ENCODE assay signal across 1 cellular context in the genomic region with DNA sequence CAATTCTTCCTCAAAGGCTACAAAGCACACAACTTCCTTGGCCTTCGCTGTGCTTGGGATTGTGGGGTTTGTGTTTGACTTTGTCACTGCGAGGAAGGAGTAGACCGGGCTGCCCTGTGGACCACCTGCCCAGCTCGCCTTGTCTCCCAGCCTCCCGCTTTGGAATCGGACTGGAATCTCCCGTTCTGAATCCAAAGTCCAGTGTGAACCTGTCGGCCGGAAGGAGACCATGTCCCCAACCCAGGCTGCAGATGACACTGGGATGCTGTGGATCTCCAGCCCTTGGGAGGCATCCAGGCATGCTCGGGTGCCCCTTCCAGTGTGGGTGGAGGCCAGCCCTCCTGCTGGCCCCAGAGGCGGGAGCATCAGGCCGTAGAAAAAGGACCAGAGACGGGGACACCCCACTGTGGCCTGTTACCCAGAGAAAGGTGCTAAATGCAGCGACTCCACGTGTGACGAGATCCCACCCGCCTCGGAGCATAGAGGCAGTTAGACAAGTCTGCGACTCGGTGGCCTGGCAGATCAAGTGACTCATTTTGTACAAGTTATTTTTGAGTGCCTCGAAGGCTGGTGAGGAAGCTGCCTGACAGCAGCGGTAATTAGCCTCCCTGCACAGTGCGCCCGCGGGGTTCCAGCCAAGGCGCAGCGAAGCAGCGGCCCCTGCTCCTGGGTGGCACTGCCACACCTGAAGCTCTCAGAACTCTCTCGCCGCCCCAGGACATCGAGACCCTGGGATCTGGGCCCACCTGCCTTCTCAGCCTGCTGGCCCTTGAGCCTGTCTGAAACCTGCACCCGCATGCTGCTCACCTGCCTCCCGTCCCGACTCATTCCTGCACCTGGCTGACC.
TF ChIP-seq lines count a peak whose summit lies in the region.

No MANE protein-coding gene starts in this region.

TF ChIP-seq in HepG2, 621 proteins besides CTCF, POLR2A, EP300 and RAD21 (continued from another document and continues in another):
- TF ChIP-seq PATZ1 (CRISPR knock-in tag; IDR thresholded peaks at IDR 0.05), result 0 out of 2 replicates have a peak, but pooled peaks have one; percentile 40
- TF ChIP-seq, protein P1, sequence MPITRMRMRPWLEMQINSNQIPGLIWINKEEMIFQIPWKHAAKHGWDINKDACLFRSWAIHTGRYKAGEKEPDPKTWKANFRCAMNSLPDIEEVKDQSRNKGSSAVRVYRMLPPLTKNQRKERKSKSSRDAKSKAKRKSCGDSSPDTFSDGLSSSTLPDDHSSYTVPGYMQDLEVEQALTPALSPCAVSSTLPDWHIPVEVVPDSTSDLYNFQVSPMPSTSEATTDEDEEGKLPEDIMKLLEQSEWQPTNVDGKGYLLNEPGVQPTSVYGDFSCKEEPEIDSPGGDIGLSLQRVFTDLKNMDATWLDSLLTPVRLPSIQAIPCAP (CRISPR knock-in tag; IDR thresholded peaks at IDR 0.05; ENCODE audit: low read depth), result no peak
- peak; percentile 35; the same call in 1 of the 2 replicates for TF ChIP-seq ZFY (CRISPR knock-in tag; IDR thresholded peaks at IDR 0.05)
- no peak for TF ChIP-seq NBN (conservative IDR thresholded peaks at IDR 0.05)
- TF ChIP-seq ZNF318 (CRISPR knock-in tag; IDR thresholded peaks at IDR 0.05), result no peak
- TF ChIP-seq ZNF235 (CRISPR knock-in tag; IDR thresholded peaks at IDR 0.05; ENCODE audit: borderline replicate concordance), result no peak
- peak; percentile 50 for TF ChIP-seq ZSCAN25 (CRISPR knock-in tag; IDR thresholded peaks at IDR 0.05)
- no peak for TF ChIP-seq FOXJ3 (CRISPR knock-in tag; IDR thresholded peaks at IDR 0.05; ENCODE audit: borderline replicate concordance)
- TF ChIP-seq SP5 (CRISPR knock-in tag; IDR thresholded peaks at IDR 0.05; ENCODE audit: borderline replicate concordance, low read depth), result no peak
- TF ChIP-seq ZNF234 (CRISPR knock-in tag; conservative IDR thresholded peaks at IDR 0.05), result no peak
- TF ChIP-seq HOXA7 (CRISPR knock-in tag; IDR thresholded peaks at IDR 0.05), result no peak
- TF ChIP-seq ZNF430 (CRISPR knock-in tag; IDR thresholded peaks at IDR 0.05), result 0 out of 2 replicates have a peak, but pooled peaks have one; percentile 35
- TF ChIP-seq, protein P2, sequence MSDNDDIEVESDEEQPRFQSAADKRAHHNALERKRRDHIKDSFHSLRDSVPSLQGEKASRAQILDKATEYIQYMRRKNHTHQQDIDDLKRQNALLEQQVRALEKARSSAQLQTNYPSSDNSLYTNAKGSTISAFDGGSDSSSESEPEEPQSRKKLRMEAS (IDR thresholded peaks at IDR 0.05), result no peak
- no peak for TF ChIP-seq ZC3H4 (CRISPR knock-in tag; IDR thresholded peaks at IDR 0.05; ENCODE audit: borderline replicate concordance)
- peak; percentile 40; the same call in 1 of the 2 replicates for TF ChIP-seq PITX1 (CRISPR knock-in tag; IDR thresholded peaks at IDR 0.05)
- no peak for TF ChIP-seq SIX1 (CRISPR knock-in tag; IDR thresholded peaks at IDR 0.05; ENCODE audit: borderline replicate concordance)
- no peak for TF ChIP-seq SMARCC2 (IDR thresholded peaks at IDR 0.05)
- TF ChIP-seq ARNT2 (CRISPR knock-in tag; IDR thresholded peaks at IDR 0.05; ENCODE audit: low read depth), result no peak
- no peak for TF ChIP-seq ZNF546 (CRISPR knock-in tag; conservative IDR thresholded peaks at IDR 0.05)
- no peak for TF ChIP-seq NFE2L2 (IDR thresholded peaks at IDR 0.05; ENCODE audit: low read length)
- TF ChIP-seq ERF (CRISPR knock-in tag; IDR thresholded peaks at IDR 0.05), result peak; percentile 62; the same call in 1 of the 2 replicates
- no peak for TF ChIP-seq NR1H2 (CRISPR knock-in tag; IDR thresholded peaks at IDR 0.05; ENCODE audit: borderline replicate concordance, low read depth)
- TF ChIP-seq TOE1 (CRISPR knock-in tag; IDR thresholded peaks at IDR 0.05), result no peak
- no peak for TF ChIP-seq ZNF282 (IDR thresholded peaks at IDR 0.05; ENCODE audit: partially characterized antibody)
- no peak for TF ChIP-seq ZNF468 (CRISPR knock-in tag; IDR thresholded peaks at IDR 0.05)
- TF ChIP-seq, protein P3, sequence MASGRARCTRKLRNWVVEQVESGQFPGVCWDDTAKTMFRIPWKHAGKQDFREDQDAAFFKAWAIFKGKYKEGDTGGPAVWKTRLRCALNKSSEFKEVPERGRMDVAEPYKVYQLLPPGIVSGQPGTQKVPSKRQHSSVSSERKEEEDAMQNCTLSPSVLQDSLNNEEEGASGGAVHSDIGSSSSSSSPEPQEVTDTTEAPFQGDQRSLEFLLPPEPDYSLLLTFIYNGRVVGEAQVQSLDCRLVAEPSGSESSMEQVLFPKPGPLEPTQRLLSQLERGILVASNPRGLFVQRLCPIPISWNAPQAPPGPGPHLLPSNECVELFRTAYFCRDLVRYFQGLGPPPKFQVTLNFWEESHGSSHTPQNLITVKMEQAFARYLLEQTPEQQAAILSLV (CRISPR knock-in tag; IDR thresholded peaks at IDR 0.05; ENCODE audit: borderline replicate concordance), result no peak
- TF ChIP-seq MYC (CRISPR knock-in tag; IDR thresholded peaks at IDR 0.05; ENCODE audit: borderline replicate concordance), result peak; percentile 56; the same call in 1 of the 2 replicates
- 0 out of 2 replicates have a peak, but pooled peaks have one; percentile 10 for TF ChIP-seq THAP11 (CRISPR knock-in tag; IDR thresholded peaks at IDR 0.05)
- 0 out of 2 replicates have a peak, but pooled peaks have one; percentile 42 for TF ChIP-seq ZNF317 (CRISPR knock-in tag; IDR thresholded peaks at IDR 0.05)
- TF ChIP-seq CCAR2 (optimal IDR thresholded peaks at IDR 0.05; ENCODE audit: low read depth, low read length), result no peak
- no peak for TF ChIP-seq ZNF256 (CRISPR knock-in tag; conservative IDR thresholded peaks at IDR 0.05)
- peak; percentile 52; the same call in 1 of the 2 replicates for TF ChIP-seq YEATS4 (CRISPR knock-in tag; IDR thresholded peaks at IDR 0.05; ENCODE audit: borderline replicate concordance)
- TF ChIP-seq, protein P4, sequence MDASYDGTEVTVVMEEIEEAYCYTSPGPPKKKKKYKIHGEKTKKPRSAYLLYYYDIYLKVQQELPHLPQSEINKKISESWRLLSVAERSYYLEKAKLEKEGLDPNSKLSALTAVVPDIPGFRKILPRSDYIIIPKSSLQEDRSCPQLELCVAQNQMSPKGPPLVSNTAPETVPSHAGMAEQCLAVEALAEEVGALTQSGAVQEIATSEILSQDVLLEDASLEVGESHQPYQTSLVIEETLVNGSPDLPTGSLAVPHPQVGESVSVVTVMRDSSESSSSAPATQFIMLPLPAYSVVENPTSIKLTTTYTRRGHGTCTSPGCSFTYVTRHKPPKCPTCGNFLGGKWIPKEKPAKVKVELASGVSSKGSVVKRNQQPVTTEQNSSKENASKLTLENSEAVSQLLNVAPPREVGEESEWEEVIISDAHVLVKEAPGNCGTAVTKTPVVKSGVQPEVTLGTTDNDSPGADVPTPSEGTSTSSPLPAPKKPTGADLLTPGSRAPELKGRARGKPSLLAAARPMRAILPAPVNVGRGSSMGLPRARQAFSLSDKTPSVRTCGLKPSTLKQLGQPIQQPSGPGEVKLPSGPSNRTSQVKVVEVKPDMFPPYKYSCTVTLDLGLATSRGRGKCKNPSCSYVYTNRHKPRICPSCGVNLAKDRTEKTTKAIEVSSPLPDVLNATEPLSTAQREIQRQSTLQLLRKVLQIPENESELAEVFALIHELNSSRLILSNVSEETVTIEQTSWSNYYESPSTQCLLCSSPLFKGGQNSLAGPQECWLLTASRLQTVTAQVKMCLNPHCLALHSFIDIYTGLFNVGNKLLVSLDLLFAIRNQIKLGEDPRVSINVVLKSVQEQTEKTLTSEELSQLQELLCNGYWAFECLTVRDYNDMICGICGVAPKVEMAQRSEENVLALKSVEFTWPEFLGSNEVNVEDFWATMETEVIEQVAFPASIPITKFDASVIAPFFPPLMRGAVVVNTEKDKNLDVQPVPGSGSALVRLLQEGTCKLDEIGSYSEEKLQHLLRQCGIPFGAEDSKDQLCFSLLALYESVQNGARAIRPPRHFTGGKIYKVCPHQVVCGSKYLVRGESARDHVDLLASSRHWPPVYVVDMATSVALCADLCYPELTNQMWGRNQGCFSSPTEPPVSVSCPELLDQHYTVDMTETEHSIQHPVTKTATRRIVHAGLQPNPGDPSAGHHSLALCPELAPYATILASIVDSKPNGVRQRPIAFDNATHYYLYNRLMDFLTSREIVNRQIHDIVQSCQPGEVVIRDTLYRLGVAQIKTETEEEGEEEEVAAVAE (CRISPR knock-in tag; IDR thresholded peaks at IDR 0.05; ENCODE audit: borderline replicate concordance), result 0 out of 2 replicates have a peak, but pooled peaks have one; percentile 55
- peak; percentile 93 for TF ChIP-seq ZFAT (CRISPR knock-in tag; conservative IDR thresholded peaks at IDR 0.05)
